ENCODE assay signal across 8 cellular contexts in genomic region chr4:182917182-182918043, GRCh38. TPM values are rescaled to one million over a fixed set of nuclear protein-coding genes. Genes with fewer than 3 reads are reported as not detected.
A peak's percentile ranks its signal among the peaks of the same experiment; 100 is the strongest.
DNase-seq lines count a peak whose midpoint lies in the region; ATAC-seq lines count a peak whose summit lies in the region.

TSS of gene DCTD (minus strand) at chr4:182917386. CDS start at chr4:182915568, 1,818 bp downstream.

- ATAC-seq in GM21529 (IDR thresholded peaks at IDR 0.05; ENCODE audit: unreplicated experiment), result peak; percentile 83
- ATAC-seq in right cardiac atrium, result peak; percentile 91 to 92

- peak; percentile 72 for DNase-seq in GDM1 (lab: John Stamatoyannopoulos, UW)
- DNase-seq in KBM-7, result peak; percentile 73
- DNase-seq in T-helper 2 cell, result peak; percentile 61 to 90 (median 68)
- peak in 50 of 56 donors; percentile 8 to 75 (median 50) for DNase-seq in amygdala (lab: John Stamatoyannopoulos, UW)
- peak; percentile 84 to 93 (median 93) for DNase-seq in right cardiac atrium
- DNase-seq in renal cortical epithelial cell (ENCODE audit: low read depth), result no peak
- DNase-seq in middle frontal gyrus (ENCODE audit: extremely low spot score, low spot score), result no peak

- intact Hi-C loops in right cardiac atrium (cut with DNase I), result no loop called here

- under 1% methylated on average over 106 of the region's 106 CpGs for WGBS in right cardiac atrium

- H3K4me1 ChIP-seq in right cardiac atrium (ENCODE audit: control insufficient read depth, insufficient read depth, low read length), result no peaks in the 10 kb centered on the region

- no peaks in the 10 kb centered on the region for H3K9me3 ChIP-seq in right cardiac atrium (ENCODE audit: control insufficient read depth, low read length)

- no peaks in the 10 kb centered on the region for H3K27me3 ChIP-seq in right cardiac atrium (ENCODE audit: control insufficient read depth, insufficient read depth)

- peak within 1 kb of the TSS; percentile 61 for H3K27ac ChIP-seq in right cardiac atrium (ENCODE audit: low read length)

- in situ Hi-C loops in KBM-7 (cut with MboI; ENCODE audit: low pct_unique_long_range_greater_than_20kb, low sequenced_read_pairs), result no loop called here

- peak within 1 kb of the TSS; percentile 75 for H3K4me3 ChIP-seq in right cardiac atrium (ENCODE audit: low read length)

RNA-seq across cellular contexts. Expression of gene DCTD, which starts in this region (rescaled TPM):
- total RNA-seq in right cardiac atrium (10 to 100 TPM; 41.8 to 56.0 (median 47.1) TPM), renal cortical epithelial cell (113 and 139 TPM in 2 replicates)
- 26.7 TPM for polyA plus RNA-seq in right cardiac atrium

Comparison
In these comparisons a context has a peak if more than half of its experiments do, and no peak if none do; other contexts are left out.
1. DNase-seq: peak in GDM1 (single experiment), KBM-7 (single experiment), T-helper 2 cell (5 of 5), amygdala (50 of 56) and right cardiac atrium (3 of 3); none in renal cortical epithelial cell (single experiment) and middle frontal gyrus (single experiment).